In the genomic region with DNA sequence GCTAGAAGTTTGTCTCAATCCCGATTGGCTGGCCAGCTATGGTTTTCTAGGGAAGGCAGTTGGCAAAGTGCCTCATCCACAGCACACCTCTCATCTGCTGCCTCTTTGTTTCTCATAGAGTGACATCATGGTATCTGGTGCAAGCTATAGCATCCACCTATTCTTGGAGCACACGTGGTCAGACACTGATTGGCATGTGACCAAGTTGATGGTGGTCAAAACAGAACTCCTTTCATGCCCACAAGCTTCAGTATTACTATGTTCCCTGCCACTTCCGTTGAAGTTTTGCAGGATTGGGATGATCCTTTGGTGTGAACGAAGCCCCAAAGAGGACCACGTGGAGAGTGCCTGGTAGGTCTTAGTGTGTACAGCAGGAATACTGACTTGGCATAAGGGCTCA, we compare ENCODE assay signal across 22 cellular contexts.
"Had no signal": no experiment of that assay in that cellular context is flagged by ENCODE, and none has a peak within 500 bp of the region (broad histone marks: within the 10 kb centered on the region; RNA-seq: fewer than 3 reads in every experiment).

No MANE protein-coding gene starts in this region.

- H3K4me3 ChIP-seq: adrenal gland, breast epithelium, MG63, PC-9 had no signal

- H3K4me1 ChIP-seq: breast epithelium had no signal

- H3K27ac ChIP-seq: adrenal gland, breast epithelium, PC-9 had no signal

- DNase-seq: activated CD4-positive, alpha-beta T cell treated with anti-CD3 and anti-CD28 coated beads for 48 hours; activated CD4-positive, alpha-beta T cell treated with anti-CD3 and anti-CD28 coated beads, Interleukin-2, amount 50 U/mL, for 4 hours; activated CD8-positive, alpha-beta memory T cell treated with anti-CD3 and anti-CD28 coated beads, Interleukin-2, amount 50 U/mL, for 48 hours; activated CD8-positive, alpha-beta T cell treated with anti-CD3 and anti-CD28 coated beads, Interleukin-2, amount 10 ng/mL, durations not matched to agents 7 days and 5 days; activated naive CD4-positive, alpha-beta T cell treated with anti-CD3 and anti-CD28 coated beads, Interleukin-2, amount 50 U/mL, for 16 hours; activated naive CD8-positive, alpha-beta T cell treated with anti-CD3 and anti-CD28 coated beads, Interleukin-2, amount 10 ng/mL, durations not matched to agents 7 days and 5 days; activated T-cell treated with anti-CD3 and anti-CD28 coated beads, Interleukin-2, amount 50 U/mL, for 1 hour; adrenal gland; MG63; MV-4-11; NCI-H1092 treated with DMSO at 0.1 percent for 48 hours; NCI-H1417 treated with DMSO at 0.1 percent for 48 hours; NCI-H1694 treated with DMSO at 0.1 percent for 48 hours; NCI-H2029 treated with DMSO at 0.1 percent for 48 hours; NCI-H510A treated with DMSO at 0.1 percent for 48 hours; NCI-H69; PC-9; SHP77 treated with DMSO at 0.1 percent for 48 hours; T-cell; T-helper 2 cell; T1000 had no signal

- H3K36me3 ChIP-seq: adrenal gland, breast epithelium, MG63 had no signal

- ATAC-seq: activated CD8-positive, alpha-beta T cell treated with anti-CD3 and anti-CD28 coated beads, Interleukin-2, amount 10 ng/mL, durations not matched to agents 7 days and 5 days; T-cell had no signal

- H3K9me3 ChIP-seq: adrenal gland, breast epithelium, MG63 had no signal

- H3K27me3 ChIP-seq: adrenal gland, breast epithelium, MG63 had no signal
